In genomic region chr13:78993792-78994191, GRCh38 we compare ENCODE assay signal across 30 cellular contexts.
A peak's percentile ranks its signal among the peaks of the same experiment; 100 is the strongest.
DNase-seq lines count a peak whose midpoint lies in the region; ATAC-seq, FAIRE-seq and TF ChIP-seq lines count a peak whose summit lies in the region.
"Had no signal": no experiment of that assay in that cellular context is flagged by ENCODE, and none has a peak within 500 bp of the region (broad histone marks: within the 10 kb centered on the region; RNA-seq: fewer than 3 reads in every experiment).

No MANE protein-coding gene starts in this region.

- ATAC-seq in GM12878, result peak; percentile 76
- ATAC-seq: activated CD8-positive, alpha-beta T cell treated with anti-CD3 and anti-CD28 coated beads for 36 hours; activated naive CD4-positive, alpha-beta T cell treated with anti-CD3 and anti-CD28 coated beads, Interleukin-2, amount 50 U/mL, for 72 hours; K562; left lung; psoas muscle; stimulated activated memory B cell treated with anti-CD40 and anti-IgM and Interleukin-4, amounts not matched to agents 10 μg/mL and 1 μg/mL and 100 μg/mL, for 72 hours had no signal

- RAD21 ChIA-PET in GM12878 (lab: Charles Lee; ENCODE audit: unreplicated experiment), result interaction anchor here (0.6 to 3.6 kb wide), 11 partner anchors 10 to 800 kb away, joined by 3 to 69 read pairs (median 7); no protein-coding TSS in a partner anchor

- 85% methylated on average over 2 of the region's 2 CpGs for WGBS in GM12878 (ENCODE audit: insufficient coverage, insufficient replicate concordance, low lambda C conversion rate, missing lambda C conversion rate)

- no peak for TF ChIP-seq RAD21 in GM12878 (IDR thresholded peaks at IDR 0.05; ENCODE audit: insufficient read depth, low read depth, low read length)

- H3K9me3 Mint-ChIP-seq in CD4-positive, alpha-beta memory T cell, result peaks cover 0 to 2% (median 0%) of the 10 kb centered on the region in 8 donors
- H3K9me3 Mint-ChIP-seq: activated CD8-positive, alpha-beta T cell treated with anti-CD3 and anti-CD28 coated beads for 36 hours; activated naive CD4-positive, alpha-beta T cell treated with anti-CD3 and anti-CD28 coated beads, Interleukin-2, amount 50 U/mL, for 72 hours; activated T-helper 2 cell treated with anti-CD3 and anti-CD28 coated beads, Interferon-gamma antibody, Interleukin-2, Interleukin-4, amounts not matched to agents 10 μg/mL and 5 μg/mL and 100 μg/mL, durations not matched to agents 14 hours and 24 hours and 36 hours; stimulated activated memory B cell treated with anti-CD40 and anti-IgM and Interleukin-4, amounts not matched to agents 10 μg/mL and 1 μg/mL and 100 μg/mL, for 72 hours; T-helper 1 cell treated with Interleukin-12 subunit alpha and Interleukin-12 subunit beta and Interleukin-4 antibody, amounts not matched to agents 30 μg/mL and 1 μg/mL, for 36 hours; type B pancreatic cell had no signal

- POLR2A ChIA-PET in GM12878 (lab: Charles Lee), result interaction anchor here (1.6 to 3.1 kb wide), 2 partner anchors 11 to 15 kb away, joined by 4 to 32 read pairs; no protein-coding TSS in a partner anchor
- POLR2A ChIA-PET in CD4-positive, alpha-beta memory T cell (lab: Charles Lee; ENCODE audit: partially characterized antibody), result no interaction called here

- TF ChIP-seq CTCF in GM06990 (IDR thresholded peaks at IDR 0.05; ENCODE audit: insufficient read depth, low read length, poor library complexity, severe bottlenecking), result no peak
- TF ChIP-seq CTCF in GM12878 (IDR thresholded peaks at IDR 0.05 in 2 of 3, conservative IDR thresholded peaks at IDR 0.05 in 1 of 3; ENCODE audit: control insufficient read depth in 2 of 3, extremely low read depth in 1 of 3, insufficient read depth in 1 of 3, low read depth in 3 of 3, low read length in 3 of 3), result no peak

- DNase-seq in GM06990 (ENCODE audit: extremely low read depth, insufficient read length) (peak; percentile 45), NCI-H1436 (lab: John Stamatoyannopoulos, UW) (peak; percentile 54), NCI-H524 (lab: John Stamatoyannopoulos, UW) (peak; percentile 74 to 88), GM12878 (ENCODE audit: low read depth, low spot score) (peak; percentile 21), HT-29 (ENCODE audit: low spot score) (no peak), activated gamma-delta T cell treated with Interleukin-2 at 50 U/mL for 16 hours (no peak)
- no peak for DNase-seq in CD4-positive, alpha-beta memory T cell
- DNase-seq: activated CD4-positive, CD25-positive, alpha-beta regulatory T cell treated with anti-CD3 and anti-CD28 coated beads, Interleukin-2, amount 50 U/mL, for 72 hours; activated CD8-positive, alpha-beta T cell treated with anti-CD3 and anti-CD28 coated beads for 36 hours; C1 segment of cervical spinal cord; EL; left lung; NCI-H1694; NCI-H226; occipital lobe; psoas muscle; SK-N-SH; stimulated activated CD4-positive, alpha-beta T cell treated with anti-CD3 and anti-CD28 coated beads, Interleukin-4, amount 100 ng/mL, for 4 hours; substantia nigra had no signal

- no peak for TF ChIP-seq POLR2A in GM12878 (IDR thresholded peaks at IDR 0.05; ENCODE audit: low read depth, low read length)

- H4K20me1 ChIP-seq in GM12878 (ENCODE audit: control insufficient read depth, insufficient read depth), result no peaks in the 10 kb centered on the region

- in situ Hi-C loops in GM12878 (cut with MboI), result no loop called here

- FAIRE-seq in GM12878 (lab: Jason Lieb, UNC), result no peak
- FAIRE-seq: D721Med, H54, islet of Langerhans, K562, TTC549 had no signal

- no peak overlapping the region for H3K27ac Mint-ChIP-seq in CD4-positive, alpha-beta memory T cell
- H3K27ac Mint-ChIP-seq: activated CD8-positive, alpha-beta T cell treated with anti-CD3 and anti-CD28 coated beads for 36 hours; activated naive CD4-positive, alpha-beta T cell treated with anti-CD3 and anti-CD28 coated beads, Interleukin-2, amount 50 U/mL, for 72 hours; activated T-helper 2 cell treated with anti-CD3 and anti-CD28 coated beads, Interferon-gamma antibody, Interleukin-2, Interleukin-4, amounts not matched to agents 10 μg/mL and 5 μg/mL and 100 μg/mL, durations not matched to agents 14 hours and 24 hours and 36 hours; stimulated activated memory B cell treated with anti-CD40 and anti-IgM and Interleukin-4, amounts not matched to agents 10 μg/mL and 1 μg/mL and 100 μg/mL, for 72 hours; T-helper 1 cell treated with Interleukin-12 subunit alpha and Interleukin-12 subunit beta and Interleukin-4 antibody, amounts not matched to agents 30 μg/mL and 1 μg/mL, for 36 hours; type B pancreatic cell had no signal

- H3K36me3 Mint-ChIP-seq in CD4-positive, alpha-beta memory T cell, result no peaks in the 10 kb centered on the region
- H3K36me3 Mint-ChIP-seq: activated naive CD4-positive, alpha-beta T cell treated with anti-CD3 and anti-CD28 coated beads, Interleukin-2, amount 50 U/mL, for 72 hours; stimulated activated memory B cell treated with anti-CD40 and anti-IgM and Interleukin-4, amounts not matched to agents 10 μg/mL and 1 μg/mL and 100 μg/mL, for 72 hours; type B pancreatic cell had no signal

- H3K27me3 Mint-ChIP-seq in CD4-positive, alpha-beta memory T cell, result peaks cover 2 to 3% of the 10 kb centered on the region in 2 donors

- H3K4me3 ChIP-seq in GM06990 (replicated peaks; ENCODE audit: low read depth, low read length) (no peak overlapping the region), GM12878 (no peak overlapping the region)
- no peak overlapping the region for H3K4me3 ChIP-seq in CD4-positive, alpha-beta memory T cell (ENCODE audit: low read length in 2 of 2)
- H3K4me3 ChIP-seq: breast epithelium, K562, left lung, psoas muscle had no signal

- SMC1A ChIA-PET in GM12878 (lab: Charles Lee; ENCODE audit: uncharacterized antibody, unreplicated experiment), result interaction anchor here (0.6 to 4.7 kb wide), 10 partner anchors 11 to 799 kb away, joined by 3 to 74 read pairs (median 6); no protein-coding TSS in a partner anchor

- TF ChIP-seq EP300 in GM12878 (IDR thresholded peaks at IDR 0.05; ENCODE audit: borderline replicate concordance in 1 of 2, control insufficient read depth in 1 of 2, low read depth in 2 of 2, low read length in 2 of 2), result peak; percentile 75 to 79; a peak in 3 of 4 replicates

- no peak overlapping the region for H3K9ac ChIP-seq in GM12878 (ENCODE audit: control insufficient read depth, insufficient read depth, low read length)
- H3K9ac ChIP-seq: SK-N-SH had no signal

- BruUV-seq in GM12878 (replicated peaks; lab: Mats Ljungman, UMichigan), result no TSS peak

- H3K79me2 ChIP-seq in GM12878 (ENCODE audit: control insufficient read depth, insufficient read depth, low read length), result no peaks in the 10 kb centered on the region

- H3K36me3 ChIP-seq in GM06990 (ENCODE audit: control insufficient read depth, insufficient read depth, low read length) (no peaks in the 10 kb centered on the region), GM12878 (ENCODE audit: control insufficient read depth in 2 of 2, insufficient read depth in 2 of 2, low read length in 1 of 2) (no peaks in the 10 kb centered on the region)
- H3K36me3 ChIP-seq in CD4-positive, alpha-beta memory T cell (ENCODE audit: insufficient read depth, low read length), result no peaks in the 10 kb centered on the region
- H3K36me3 ChIP-seq: breast epithelium, left lung had no signal

- H3K9me3 ChIP-seq in GM12878 (replicated peaks; ENCODE audit: control insufficient read depth, insufficient read depth, low read length), result no peaks in the 10 kb centered on the region; the same call in 2 of the 3 replicates
- H3K9me3 ChIP-seq in CD4-positive, alpha-beta memory T cell (ENCODE audit: control insufficient read depth in 1 of 2, low read length in 2 of 2), result no peaks in the 10 kb centered on the region
- H3K9me3 ChIP-seq: breast epithelium, left lung, psoas muscle, SK-N-SH had no signal

- no peak overlapping the region for H3K4me2 ChIP-seq in GM12878 (ENCODE audit: control insufficient read depth, insufficient read depth)
- H3K4me2 ChIP-seq: SK-N-SH had no signal

- CTCF ChIA-PET in GM12878 (lab: Yijun Ruan, JAX), result interaction anchor here (0.8 to 3.0 kb wide), 8 partner anchors 8 to 77 kb away, joined by 3 to 19 read pairs (median 4); no protein-coding TSS in a partner anchor
- CTCF ChIA-PET in CD4-positive, alpha-beta memory T cell (lab: Charles Lee; ENCODE audit: partially characterized antibody), result no interaction called here

- H3K27me3 ChIP-seq in GM06990 (replicated peaks; ENCODE audit: control insufficient read depth, insufficient read depth, low read length) (no peaks in the 10 kb centered on the region), GM12878 (replicated peaks in 1 of 2; ENCODE audit: control insufficient read depth in 2 of 2, insufficient read depth in 2 of 2, low read length in 1 of 2) (no peaks in the 10 kb centered on the region)
- H3K27me3 ChIP-seq in CD4-positive, alpha-beta memory T cell (ENCODE audit: insufficient read depth, low read length), result no peaks in the 10 kb centered on the region
- H3K27me3 ChIP-seq: breast epithelium, left lung had no signal

- no peaks in the 10 kb centered on the region for H3K4me1 ChIP-seq in GM12878 (ENCODE audit: control insufficient read depth, insufficient read depth, low read length)
- no peaks in the 10 kb centered on the region for H3K4me1 ChIP-seq in CD4-positive, alpha-beta memory T cell (ENCODE audit: insufficient read depth, low read length)
- H3K4me1 ChIP-seq: breast epithelium, left lung, psoas muscle had no signal

- H2AFZ ChIP-seq in GM12878 (ENCODE audit: control insufficient read depth, low read depth, low read length), result no peak overlapping the region

- H3K4me1 Mint-ChIP-seq in CD4-positive, alpha-beta memory T cell, result no peaks in the 10 kb centered on the region

- no peak overlapping the region for H3K27ac ChIP-seq in GM12878 (ENCODE audit: control insufficient read depth, insufficient read depth)
- H3K27ac ChIP-seq in CD4-positive, alpha-beta memory T cell (ENCODE audit: low read depth, low read length), result no peak overlapping the region
- H3K27ac ChIP-seq: breast epithelium, left lung, psoas muscle had no signal

- no peak overlapping the region for H3K4me3 Mint-ChIP-seq in CD4-positive, alpha-beta memory T cell
- H3K4me3 Mint-ChIP-seq: activated CD8-positive, alpha-beta T cell treated with anti-CD3 and anti-CD28 coated beads for 36 hours; stimulated activated memory B cell treated with anti-CD40 and anti-IgM and Interleukin-4, amounts not matched to agents 10 μg/mL and 1 μg/mL and 100 μg/mL, for 72 hours; T-helper 1 cell treated with Interleukin-12 subunit alpha and Interleukin-12 subunit beta and Interleukin-4 antibody, amounts not matched to agents 30 μg/mL and 1 μg/mL, for 36 hours; type B pancreatic cell had no signal

- intact Hi-C loops in GM12878 (cut with micrococcal nuclease; ENCODE audit: unreplicated experiment), result loop anchor here (10.0 kb wide), 1 partner anchor 551 kb away; no protein-coding TSS in a partner anchor
- intact Hi-C loops in CD4-positive, alpha-beta memory T cell (cut with micrococcal nuclease), result no loop called here

TF ChIP-seq in GM12878, 131 proteins besides CTCF, POLR2A, EP300 and RAD21 (continues in another document):
- peak; percentile 26 for TF ChIP-seq RELA (IDR thresholded peaks at IDR 0.05; ENCODE audit: borderline replicate concordance, partially characterized antibody)

Comparison
In these comparisons a context has a peak if more than half of its experiments do, and no peak if none do; other contexts are left out.
1. DNase-seq: peak in GM06990 (single experiment), NCI-H1436 (single experiment), NCI-H524 (2 of 2) and GM12878 (single experiment); none in CD4-positive, alpha-beta memory T cell (0 of 5), HT-29 (single experiment) and activated gamma-delta T cell treated with Interleukin-2 at 50 U/mL for 16 hours (single experiment).